In genomic region chr3:172129868-172130751, GRCh38 we compare ENCODE assay signal across 8 cellular contexts.
DNase-seq lines count a peak whose midpoint lies in the region; ATAC-seq and TF ChIP-seq lines count a peak whose summit lies in the region.

No MANE protein-coding gene starts in this region.

- no peak overlapping the region for H3K27ac ChIP-seq in naive thymus-derived CD4-positive, alpha-beta T cell (ENCODE audit: low read depth, low read length)
- H3K27ac ChIP-seq in tibial nerve = peak overlapping the region; percentile 18 to 88 (median 74)

- intact Hi-C loops in naive thymus-derived CD4-positive, alpha-beta T cell (cut with micrococcal nuclease) = loop anchor here in 1 of 2 donors (1.0 to 5.0 kb wide), 2 partner anchors 13 to 43 kb away; no protein-coding TSS in a partner anchor

- H3K4me1 ChIP-seq in naive thymus-derived CD4-positive, alpha-beta T cell (ENCODE audit: control insufficient read depth in 2 of 2, insufficient read depth in 2 of 2, low read length in 2 of 2) = peaks cover 0 to 30% of the 10 kb centered on the region in 2 donors
- H3K4me1 ChIP-seq in tibial nerve = peaks cover 0 to 72% (median 37%) of the 10 kb centered on the region in 4 donors

- peak overlapping the region; percentile 81 for H3K27ac Mint-ChIP-seq in activated CD4-positive, alpha-beta memory T cell treated with anti-CD3 and anti-CD28 coated beads, Interleukin-2, amount 10 ng/mL, durations not matched to agents 7 days and 5 days
- peak overlapping the region in 6 of 9 donors; percentile 11 to 84 (median 60) for H3K27ac Mint-ChIP-seq in naive thymus-derived CD4-positive, alpha-beta T cell

- peak; percentile 80 for ATAC-seq in naive thymus-derived CD4-positive, alpha-beta T cell

- POLR2A ChIA-PET in activated CD4-positive, alpha-beta memory T cell treated with anti-CD3 and anti-CD28 coated beads, Interleukin-2, amount 10 ng/mL, durations not matched to agents 7 days and 5 days (lab: Charles Lee) = interaction anchor here (0.9 to 4.0 kb wide), 8 partner anchors 9 to 94 kb away, joined by 3 to 51 read pairs (median 4); partner anchors contain the start of gene FNDC3B
- POLR2A ChIA-PET in naive thymus-derived CD4-positive, alpha-beta T cell (lab: Charles Lee) = interaction anchor here (0.6 kb wide), 1 partner anchor 1769 kb away, joined by 4 read pairs; no protein-coding TSS in a partner anchor

- WGBS in tibial nerve, 2 donors = 52 to 55% methylated on average over 17 of the region's 17 CpGs

- DNase-seq in COLO829 (ENCODE audit: low spot score) = peak; percentile 98
- peak; percentile 99 for DNase-seq in NB4 (ENCODE audit: low read depth)
- peak; percentile 74 for DNase-seq in activated CD4-positive, alpha-beta memory T cell treated with anti-CD3 and anti-CD28 coated beads, Interleukin-2, amount 10 ng/mL, durations not matched to agents 7 days and 5 days
- DNase-seq in epithelial cell of esophagus (ENCODE audit: low read depth) = peak; percentile 99
- peak in 4 of 9 donors; percentile 10 to 34 (median 18) for DNase-seq in naive thymus-derived CD4-positive, alpha-beta T cell
- peak; percentile 81 to 92 for DNase-seq in tibial nerve (ENCODE audit: low spot score in 2 of 2)
- no peak for DNase-seq in GM10266 (ENCODE audit: extremely low spot score)
- no peak for DNase-seq in NCI-H524 (lab: John Stamatoyannopoulos, UW)

- H3K9me3 ChIP-seq in naive thymus-derived CD4-positive, alpha-beta T cell (ENCODE audit: control insufficient read depth in 2 of 3, low read length in 3 of 3) = no peaks in the 10 kb centered on the region
- H3K9me3 ChIP-seq in tibial nerve = no peaks in the 10 kb centered on the region

- TF ChIP-seq CTCF in NB4 (IDR thresholded peaks at IDR 0.05; ENCODE audit: low read depth, low read length) (no peak), epithelial cell of esophagus (IDR thresholded peaks at IDR 0.05; ENCODE audit: insufficient read depth, low read depth, low read length, missing control alignments) (no peak), tibial nerve (IDR thresholded peaks at IDR 0.05) (no peak), GM10266 (IDR thresholded peaks at IDR 0.05; ENCODE audit: control insufficient read depth, insufficient read depth, low read depth, missing control alignments) (no peak)

- CTCF ChIA-PET in activated CD4-positive, alpha-beta memory T cell treated with anti-CD3 and anti-CD28 coated beads, Interleukin-2, amount 10 ng/mL, durations not matched to agents 7 days and 5 days (lab: Charles Lee) = interaction anchor here (0.6 to 2.0 kb wide), 3 partner anchors 23 to 30 kb away, joined by 3 to 9 read pairs (median 4); no protein-coding TSS in a partner anchor
- CTCF ChIA-PET in naive thymus-derived CD4-positive, alpha-beta T cell (lab: Charles Lee) = no interaction called here

- H3K36me3 Mint-ChIP-seq in activated CD4-positive, alpha-beta memory T cell treated with anti-CD3 and anti-CD28 coated beads, Interleukin-2, amount 10 ng/mL, durations not matched to agents 7 days and 5 days (ENCODE audit: low read depth) = peaks cover 40% of the 10 kb centered on the region
- peaks cover 0 to 38% (median 36%) of the 10 kb centered on the region in 5 donors for H3K36me3 Mint-ChIP-seq in naive thymus-derived CD4-positive, alpha-beta T cell

- H3K4me1 Mint-ChIP-seq in activated CD4-positive, alpha-beta memory T cell treated with anti-CD3 and anti-CD28 coated beads, Interleukin-2, amount 10 ng/mL, durations not matched to agents 7 days and 5 days = peaks cover 66% of the 10 kb centered on the region
- peaks cover 26 to 65% (median 51%) of the 10 kb centered on the region in 7 donors for H3K4me1 Mint-ChIP-seq in naive thymus-derived CD4-positive, alpha-beta T cell

- TF ChIP-seq EP300 in tibial nerve (IDR thresholded peaks at IDR 0.05) = peak in 1 of 2 donors; percentile 94

- H3K9me3 Mint-ChIP-seq in activated CD4-positive, alpha-beta memory T cell treated with anti-CD3 and anti-CD28 coated beads, Interleukin-2, amount 10 ng/mL, durations not matched to agents 7 days and 5 days = peaks cover 11% of the 10 kb centered on the region
- peaks cover 0 to 8% (median 0%) of the 10 kb centered on the region in 11 donors for H3K9me3 Mint-ChIP-seq in naive thymus-derived CD4-positive, alpha-beta T cell

- TF ChIP-seq POLR2A in NB4 (IDR thresholded peaks at IDR 0.05; ENCODE audit: extremely low read depth, insufficient read length) (no peak), tibial nerve (IDR thresholded peaks at IDR 0.05) (no peak)

- H3K4me3 Mint-ChIP-seq in activated CD4-positive, alpha-beta memory T cell treated with anti-CD3 and anti-CD28 coated beads, Interleukin-2, amount 10 ng/mL, durations not matched to agents 7 days and 5 days = peak overlapping the region; percentile 28
- H3K4me3 Mint-ChIP-seq in naive thymus-derived CD4-positive, alpha-beta T cell = peak overlapping the region in 4 of 10 donors; percentile 4 to 50 (median 34)

- no peaks in the 10 kb centered on the region for H3K27me3 ChIP-seq in naive thymus-derived CD4-positive, alpha-beta T cell (ENCODE audit: control insufficient read depth in 2 of 2, insufficient read depth in 2 of 2, low read length in 2 of 2)
- H3K27me3 ChIP-seq in tibial nerve = no peaks in the 10 kb centered on the region

- H3K4me3 ChIP-seq in NB4 (ENCODE audit: low read depth, low read length) = peak overlapping the region; percentile 19
- no peak overlapping the region for H3K4me3 ChIP-seq in epithelial cell of esophagus (ENCODE audit: low read length)
- no peak overlapping the region for H3K4me3 ChIP-seq in naive thymus-derived CD4-positive, alpha-beta T cell (ENCODE audit: low read length)
- no peak overlapping the region for H3K4me3 ChIP-seq in tibial nerve

- no peaks in the 10 kb centered on the region for H3K36me3 ChIP-seq in naive thymus-derived CD4-positive, alpha-beta T cell (ENCODE audit: control insufficient read depth in 2 of 3, insufficient read depth in 3 of 3, low read length in 3 of 3)
- no peaks in the 10 kb centered on the region for H3K36me3 ChIP-seq in tibial nerve

- H3K27me3 Mint-ChIP-seq in activated CD4-positive, alpha-beta memory T cell treated with anti-CD3 and anti-CD28 coated beads, Interleukin-2, amount 10 ng/mL, durations not matched to agents 7 days and 5 days = no peaks in the 10 kb centered on the region
- H3K27me3 Mint-ChIP-seq in naive thymus-derived CD4-positive, alpha-beta T cell = no peaks in the 10 kb centered on the region

Comparison
In these comparisons a context has a peak if more than half of its experiments do, and no peak if none do; other contexts are left out.
1. DNase-seq: peak in COLO829 (single experiment), NB4 (single experiment), activated CD4-positive, alpha-beta memory T cell treated with anti-CD3 and anti-CD28 coated beads, Interleukin-2, amount 10 ng/mL, durations not matched to agents 7 days and 5 days (single experiment), epithelial cell of esophagus (single experiment) and tibial nerve (2 of 2); none in GM10266 (single experiment) and NCI-H524 (0 of 2).